ENCODE assay signal across 6 cellular contexts in the genomic region with DNA sequence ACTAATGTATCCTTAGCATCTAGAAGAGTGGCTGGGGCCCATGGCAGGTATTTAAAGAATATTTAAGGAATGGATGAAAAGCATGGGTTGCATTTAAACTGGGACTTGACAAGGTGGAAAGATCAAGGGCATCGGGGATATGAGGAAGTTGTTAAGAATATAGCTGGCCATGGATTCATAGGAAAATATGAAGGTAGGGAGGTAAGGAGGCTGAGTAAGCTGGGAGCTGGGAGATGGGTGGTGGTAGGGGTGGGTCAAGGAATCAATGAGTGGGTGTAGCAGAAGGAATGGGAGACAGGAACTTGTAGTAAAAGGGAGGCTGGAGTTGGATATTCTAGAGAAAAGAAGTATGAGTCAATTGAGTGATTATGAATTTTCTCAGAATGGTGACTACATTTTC.
"Had no signal": no experiment of that assay in that cellular context is flagged by ENCODE, and none has a peak within 500 bp of the region (broad histone marks: within the 10 kb centered on the region; RNA-seq: fewer than 3 reads in every experiment).

No MANE protein-coding gene starts in this region.

- H3K9ac ChIP-seq: GM23248 had no signal

- H3K4me3 ChIP-seq: GM23248, K562 had no signal

- DNase-seq: GM23248, GOT3, H7, HCEC 1CT, IMR-90 had no signal

- ATAC-seq: K562 had no signal

- H3K27ac ChIP-seq: GM23248 had no signal
